ENCODE assay signal across 29 cellular contexts in genomic region chr2:220422676-220423075, GRCh38.
"Had no signal": no experiment of that assay in that cellular context is flagged by ENCODE, and none has a peak within 500 bp of the region (broad histone marks: within the 10 kb centered on the region; RNA-seq: fewer than 3 reads in every experiment).

No MANE protein-coding gene starts in this region.

- H3K27ac Mint-ChIP-seq: dendritic cell treated with granulocyte-macrophage colony-stimulating factor and Interleukin-4, amounts not matched to agents 40 ng/mL and 50 ng/mL, for 4 days; effector memory CD8-positive, alpha-beta T cell; endodermal cell had no signal

- FAIRE-seq: colon, endometrium, endothelial cell of umbilical vein, frontal cortex had no signal

- H3K27me3 Mint-ChIP-seq: dendritic cell treated with granulocyte-macrophage colony-stimulating factor and Interleukin-4, amounts not matched to agents 40 ng/mL and 50 ng/mL, for 4 days; effector memory CD8-positive, alpha-beta T cell had no signal

- ATAC-seq: effector memory CD8-positive, alpha-beta T cell; esophagus mucosa; foreskin keratinocyte; gastrocnemius medialis; gastroesophageal sphincter; heart left ventricle; heart right ventricle had no signal

- H3K4me3 ChIP-seq: colonic mucosa, coronary artery, dorsolateral prefrontal cortex, esophagus muscularis mucosa, esophagus squamous epithelium, gastrocnemius medialis, gastroesophageal sphincter, heart left ventricle, heart right ventricle had no signal

- H3K9me3 ChIP-seq: colonic mucosa, esophagus squamous epithelium, gastrocnemius medialis, gastroesophageal sphincter, heart left ventricle had no signal

- H3K4me1 ChIP-seq: colonic mucosa, esophagus muscularis mucosa, esophagus squamous epithelium, foreskin keratinocyte, gastrocnemius medialis, gastroesophageal sphincter, heart left ventricle, heart right ventricle had no signal

- DNase-seq: colonic mucosa; cortex of kidney; dermis blood vessel endothelial cell; dorsolateral prefrontal cortex; effector CD4-positive, alpha-beta T cell; effector CD8-positive, alpha-beta T cell; effector memory CD4-positive, alpha-beta T cell; effector memory CD8-positive, alpha-beta T cell; endodermal cell; erythroblast; esophagus squamous epithelium; foreskin fibroblast; foreskin keratinocyte; foreskin melanocyte; gastrocnemius medialis; glutamatergic neuron; head of caudate nucleus; heart left ventricle; heart right ventricle had no signal

- H3K27ac ChIP-seq: colonic mucosa, coronary artery, dorsolateral prefrontal cortex, epithelial cell of prostate, esophagus muscularis mucosa, esophagus squamous epithelium, foreskin keratinocyte, gastrocnemius medialis, gastroesophageal sphincter, heart left ventricle, heart right ventricle had no signal

- H3K4me3 Mint-ChIP-seq: dendritic cell treated with granulocyte-macrophage colony-stimulating factor and Interleukin-4, amounts not matched to agents 40 ng/mL and 50 ng/mL, for 4 days; effector memory CD8-positive, alpha-beta T cell; endodermal cell had no signal

- H3K27me3 ChIP-seq: colonic mucosa, dorsolateral prefrontal cortex, esophagus muscularis mucosa, esophagus squamous epithelium, foreskin keratinocyte, gastrocnemius medialis, gastroesophageal sphincter, heart left ventricle had no signal

- H3K36me3 ChIP-seq: colonic mucosa, esophagus muscularis mucosa, esophagus squamous epithelium, gastrocnemius medialis, gastroesophageal sphincter, heart left ventricle, heart right ventricle had no signal
